Comparison of ENCODE assay signal across 8 cellular contexts in the genomic region with DNA sequence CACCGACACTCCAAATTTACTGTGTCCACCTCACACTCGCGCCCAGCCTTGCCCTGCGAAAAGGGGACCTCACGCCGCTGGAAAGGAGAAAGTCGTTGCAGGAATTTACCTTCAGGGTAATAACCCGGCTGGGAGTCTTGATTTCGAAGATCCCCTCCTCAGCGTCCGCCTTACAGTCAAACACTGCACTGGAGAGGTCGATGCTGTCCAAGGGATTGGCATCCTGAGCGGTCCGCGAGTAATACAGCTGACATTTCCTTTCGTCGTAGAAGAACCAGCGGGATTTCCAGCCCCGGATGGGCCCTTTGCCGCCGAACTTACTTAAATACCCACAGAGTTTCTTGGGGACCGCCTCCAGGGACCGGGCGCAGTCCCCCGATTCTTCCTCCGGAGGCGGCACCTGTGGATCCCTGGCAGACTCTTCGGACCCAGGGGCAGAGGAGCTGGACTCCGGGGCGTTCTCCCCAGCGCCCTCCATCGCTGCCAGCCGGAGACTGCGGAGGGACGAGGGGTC. TPM values are rescaled to one million over a fixed set of nuclear protein-coding genes. Genes with fewer than 3 reads are reported as not detected.
A peak's percentile ranks its signal among the peaks of the same experiment; 100 is the strongest.
DNase-seq lines count a peak whose midpoint lies in the region; ATAC-seq and TF ChIP-seq lines count a peak whose summit lies in the region.

No MANE protein-coding gene starts in this region.

- peaks cover 33 to 40% of the 10 kb centered on the region in 2 donors for H3K4me1 Mint-ChIP-seq in natural killer cell

- no peaks in the 10 kb centered on the region for H3K9me3 ChIP-seq in SJSA1 (replicated peaks)

- intact Hi-C loops in natural killer cell (cut with micrococcal nuclease): loop anchor here (2.0 to 10.0 kb wide), 3 partner anchors 63 to 332 kb away; partner anchors contain the start of genes CORO2A and TRMO

- H3K36me3 ChIP-seq in SJSA1: peaks cover 12% of the 10 kb centered on the region; the same call in 1 of the 2 replicates

- no peaks in the 10 kb centered on the region for H3K27me3 Mint-ChIP-seq in natural killer cell (ENCODE audit: low read depth in 2 of 2)

- H3K9me3 Mint-ChIP-seq in natural killer cell: no peaks in the 10 kb centered on the region

- peak overlapping the region; percentile 95 to 98 for H3K27ac Mint-ChIP-seq in natural killer cell

- DNase-seq in stimulated activated CD4-positive, alpha-beta T cell treated with anti-CD3 and anti-CD28 coated beads, Interleukin-12 subunit alpha, Interleukin-12 subunit beta, amount 100 ng/mL, for 48 hours (ENCODE audit: low read depth in 2 of 3, low spot score in 1 of 3): peak; percentile 3 to 32 (median 16)
- DNase-seq in stimulated activated CD4-positive, alpha-beta T cell treated with anti-CD3 and anti-CD28 coated beads, Interleukin-4, amount 100 ng/mL, for 1 hour: no peak
- DNase-seq in SJSA1 (ENCODE audit: low read depth in 1 of 2, low spot score in 2 of 2): no peak
- DNase-seq in epithelial cell of proximal tubule (ENCODE audit: low read depth): no peak
- DNase-seq in natural killer cell: no peak
- DNase-seq in SKM-1 (lab: John Stamatoyannopoulos, UW; ENCODE audit: unreplicated experiment): no peak

- no peaks in the 10 kb centered on the region for H3K36me3 Mint-ChIP-seq in natural killer cell

- H3K27me3 ChIP-seq in SJSA1 (replicated peaks): no peaks in the 10 kb centered on the region

- peak overlapping the region; percentile 60 for H3K4me3 ChIP-seq in SJSA1
- peak overlapping the region; percentile 100 for H3K4me3 ChIP-seq in epithelial cell of proximal tubule (ENCODE audit: low read depth, low read length)

- TF ChIP-seq CTCF in epithelial cell of proximal tubule (conservative IDR thresholded peaks at IDR 0.05; ENCODE audit: low read depth, low read length): no peak
- TF ChIP-seq CTCF in natural killer cell (IDR thresholded peaks at IDR 0.05): no peak

- H3K4me1 ChIP-seq in SJSA1 (replicated peaks): peaks cover 33% of the 10 kb centered on the region

- peak; percentile 28 for ATAC-seq in HG02885 (IDR thresholded peaks at IDR 0.05; ENCODE audit: poor library complexity, unreplicated experiment)
- peak; percentile 15 to 18 (median 16) for ATAC-seq in natural killer cell
- ATAC-seq in HG03039 (IDR thresholded peaks at IDR 0.05; ENCODE audit: unreplicated experiment): no peak

- peak overlapping the region; percentile 98 for H3K4me3 Mint-ChIP-seq in natural killer cell

- peak overlapping the region; percentile 89; the same call in 1 of the 2 replicates for H3K27ac ChIP-seq in SJSA1

RNA-seq across cellular contexts. Expression of gene TBC1D2, which starts 0.3 kb away (rescaled TPM):
- 4.4 TPM in 2 replicates for total RNA-seq in SJSA1 (2014; rRNA removed; shearing (Covaris generic))
- total RNA-seq in epithelial cell of proximal tubule: 16.6 and 17.2 TPM in 2 replicates
- total RNA-seq in natural killer cell: 1 to 10 TPM; 5.0 to 8.9 (median 7.0) TPM

Comparison
In these comparisons a context has a peak if more than half of its experiments do, and no peak if none do; other contexts are left out.
1. DNase-seq: peak in stimulated activated CD4-positive, alpha-beta T cell treated with anti-CD3 and anti-CD28 coated beads, Interleukin-12 subunit alpha, Interleukin-12 subunit beta, amount 100 ng/mL, for 48 hours (3 of 3); none in stimulated activated CD4-positive, alpha-beta T cell treated with anti-CD3 and anti-CD28 coated beads, Interleukin-4, amount 100 ng/mL, for 1 hour (single experiment), SJSA1 (0 of 2), epithelial cell of proximal tubule (single experiment), natural killer cell (single experiment) and SKM-1 (single experiment).